ENCODE assay signal across 23 cellular contexts in the genomic region with DNA sequence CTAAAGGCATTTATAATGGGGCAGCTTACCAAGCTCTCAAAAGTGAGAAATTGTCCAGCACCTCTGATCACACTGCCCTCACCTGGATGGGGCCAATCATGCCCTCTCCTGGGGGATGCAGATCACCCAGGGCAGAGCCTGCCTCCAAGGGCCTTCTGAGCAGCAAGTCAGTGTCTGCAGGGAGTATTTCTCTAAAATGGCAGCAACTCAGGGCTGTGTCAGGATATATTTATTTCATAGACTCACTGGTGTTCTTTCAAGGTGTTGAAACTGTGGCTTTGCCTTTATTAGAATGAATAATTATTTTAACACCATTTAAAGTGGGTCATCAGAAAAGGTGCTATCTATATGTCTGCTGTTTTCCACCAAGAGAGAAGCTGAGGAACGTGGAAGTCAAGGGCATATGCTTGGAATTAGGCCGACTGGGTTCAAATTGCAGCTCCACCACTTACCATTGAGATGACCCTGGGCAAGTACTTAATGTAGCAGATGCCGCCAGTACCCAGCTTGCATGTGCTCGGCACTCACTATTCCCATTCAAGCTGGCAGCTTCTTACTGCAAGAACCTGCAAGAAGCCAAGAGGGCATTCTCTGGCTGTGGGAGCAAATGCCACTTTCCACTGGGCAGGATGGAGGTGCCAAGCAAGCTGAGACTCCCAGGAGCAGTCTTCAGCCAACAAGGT.
"Had no signal": no experiment of that assay in that cellular context is flagged by ENCODE, and none has a peak within 500 bp of the region (broad histone marks: within the 10 kb centered on the region; RNA-seq: fewer than 3 reads in every experiment).

No MANE protein-coding gene starts in this region.

- H3K9me3 Mint-ChIP-seq: stimulated activated naive CD8-positive, alpha-beta T cell treated with anti-CD3 and anti-CD28 coated beads, Interleukin-15, Interleukin-2, amounts not matched to agents 100 ng/mL and 50 ng/mL, for 24 hours had no signal

- DNase-seq: activated CD4-positive, alpha-beta T cell treated with anti-CD3 and anti-CD28 coated beads, Interleukin-2, amount 50 U/mL, for 1 hour; activated CD4-positive, CD25-positive, alpha-beta regulatory T cell treated with anti-CD3 and anti-CD28 coated beads, Interleukin-2, amount 50 U/mL, for 72 hours; activated CD8-positive, alpha-beta memory T cell treated with anti-CD3 and anti-CD28 coated beads, Interleukin-2, amount 50 U/mL, for 4 hours; activated gamma-delta T cell; amygdala; effector memory CD8-positive, alpha-beta T cell; foreskin keratinocyte; kidney; mammary epithelial cell; midbrain; occipital lobe; posterior cingulate gyrus; retina; T-helper 9 cell; transverse colon had no signal

- H3K27ac ChIP-seq: cardiac muscle cell, foreskin keratinocyte, suprapubic skin, transverse colon had no signal

- ATAC-seq: effector memory CD8-positive, alpha-beta T cell; foreskin keratinocyte; left lobe of liver had no signal

- H3K9me3 ChIP-seq: suprapubic skin, transverse colon had no signal

- H3K36me3 ChIP-seq: cardiac muscle cell, suprapubic skin, transverse colon had no signal

- H3K4me1 ChIP-seq: foreskin keratinocyte, suprapubic skin, transverse colon had no signal

- H3K27me3 Mint-ChIP-seq: activated naive CD8-positive, alpha-beta T cell; stimulated activated naive CD8-positive, alpha-beta T cell treated with anti-CD3 and anti-CD28 coated beads, Interleukin-15, Interleukin-2, amounts not matched to agents 100 ng/mL and 50 ng/mL, for 24 hours; T-cell had no signal

- H3K27ac Mint-ChIP-seq: activated T-cell treated with anti-CD3 and anti-CD28 coated beads, Interleukin-2, amount 50 U/mL, for 72 hours; effector memory CD8-positive, alpha-beta T cell; nephron; stimulated activated naive CD8-positive, alpha-beta T cell treated with anti-CD3 and anti-CD28 coated beads, Interleukin-15, Interleukin-2, amounts not matched to agents 100 ng/mL and 50 ng/mL, for 24 hours; T-cell had no signal

- H3K4me3 ChIP-seq: cardiac muscle cell, suprapubic skin, transverse colon had no signal

- H3K4me3 Mint-ChIP-seq: effector memory CD8-positive, alpha-beta T cell; nephron; stimulated activated naive CD8-positive, alpha-beta T cell treated with anti-CD3 and anti-CD28 coated beads, Interleukin-15, Interleukin-2, amounts not matched to agents 100 ng/mL and 50 ng/mL, for 24 hours had no signal

- H3K27me3 ChIP-seq: cardiac muscle cell, foreskin keratinocyte, suprapubic skin, transverse colon had no signal

- H3K36me3 Mint-ChIP-seq: activated naive CD8-positive, alpha-beta T cell; T-cell had no signal
